Comparison of ENCODE assay signal across 9 cellular contexts in the genomic region with DNA sequence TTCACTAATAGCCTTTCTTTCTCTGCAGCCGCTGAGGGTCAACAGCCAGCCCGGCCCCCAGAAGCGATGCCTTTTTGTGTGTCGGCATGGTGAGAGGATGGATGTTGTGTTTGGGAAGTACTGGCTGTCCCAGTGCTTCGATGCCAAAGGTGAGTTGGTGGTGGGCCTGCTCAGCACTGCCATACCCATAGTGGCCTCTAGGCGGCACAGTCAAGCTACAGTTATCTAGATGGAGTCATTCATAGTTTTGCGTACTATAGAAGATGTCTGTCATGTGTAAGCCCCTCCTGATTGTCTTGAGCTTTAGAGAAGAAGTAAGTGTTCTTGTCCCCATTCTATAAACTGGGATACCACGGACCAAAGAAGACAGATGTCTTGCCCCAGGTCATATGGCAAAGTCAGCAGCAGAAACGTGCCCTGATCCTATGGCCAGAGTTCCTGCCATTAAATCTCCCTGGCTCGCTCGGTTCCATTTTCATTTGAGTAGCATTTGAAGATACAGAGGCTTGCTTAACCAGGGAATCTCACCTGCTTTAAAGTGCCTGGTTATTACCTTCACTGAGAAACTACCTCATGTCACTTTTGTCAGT. TPM values are rescaled to one million over a fixed set of nuclear protein-coding genes. Genes with fewer than 3 reads are reported as not detected.
DNase-seq lines count a peak whose midpoint lies in the region; ATAC-seq and TF ChIP-seq lines count a peak whose summit lies in the region.
"Had no signal": no experiment of that assay in that cellular context is flagged by ENCODE, and none has a peak within 500 bp of the region (broad histone marks: within the 10 kb centered on the region; RNA-seq: fewer than 3 reads in every experiment).

No MANE protein-coding gene starts in this region.

- no peak overlapping the region for H3K4me3 Mint-ChIP-seq in memory B cell
- H3K4me3 Mint-ChIP-seq: stimulated activated naive CD8-positive, alpha-beta T cell treated with anti-CD3 and anti-CD28 coated beads, Interleukin-15, Interleukin-2, amounts not matched to agents 100 ng/mL and 50 ng/mL, for 24 hours had no signal

- DNase-seq in BJ (ENCODE audit: low read depth) (no peak), LHCN-M2 (ENCODE audit: low read depth) (peak; percentile 23), memory B cell (ENCODE audit: low spot score in 2 of 2) (peak; percentile 69 to 73), mesenteric fat pad (ENCODE audit: low spot score) (no peak)
- DNase-seq in activated CD4-positive, CD25-positive, alpha-beta regulatory T cell (lab: John Stamatoyannopoulos, UW), result peak; percentile 21 to 60 (median 34)
- DNase-seq in central memory CD4-positive, alpha-beta T cell, result peak; percentile 33
- DNase-seq in stimulated activated CD8-positive, alpha-beta memory T cell treated with anti-CD3 and anti-CD28 coated beads, Interleukin-7, amount 100 ng/mL, for 48 hours (ENCODE audit: extremely low read depth in 1 of 2, low read depth in 1 of 2), result peak; percentile 22 to 53

- TF ChIP-seq CTCF in BJ (IDR thresholded peaks at IDR 0.05; ENCODE audit: insufficient read depth, low read depth, low read length), result peak; percentile 86

- peaks cover 10% of the 10 kb centered on the region for H3K36me3 ChIP-seq in BJ (ENCODE audit: control insufficient read depth, insufficient read depth, low read length)

- H3K4me1 Mint-ChIP-seq in memory B cell, result peaks cover 4% of the 10 kb centered on the region

- peak; percentile 85 for ATAC-seq in GM19372 (IDR thresholded peaks at IDR 0.05; ENCODE audit: low read depth, unreplicated experiment)
- ATAC-seq in memory B cell (ENCODE audit: low read depth), result peak; percentile 86

- H3K36me3 Mint-ChIP-seq in memory B cell, result peaks cover 2% of the 10 kb centered on the region

- CTCF ChIA-PET in BJ (lab: Yijun Ruan, JAX), result interaction anchor here (0.8 to 9.1 kb wide), 25 partner anchors 8 to 226 kb away, joined by 3 to 114 read pairs (median 4); no protein-coding TSS in a partner anchor

- H3K27me3 ChIP-seq in BJ (ENCODE audit: control insufficient read depth, insufficient read depth, low read length), result no peaks in the 10 kb centered on the region

- no peak overlapping the region for H3K27ac Mint-ChIP-seq in memory B cell
- H3K27ac Mint-ChIP-seq: stimulated activated naive CD8-positive, alpha-beta T cell treated with anti-CD3 and anti-CD28 coated beads, Interleukin-15, Interleukin-2, amounts not matched to agents 100 ng/mL and 50 ng/mL, for 24 hours had no signal

- POLR2A ChIA-PET in BJ (lab: Charles Lee), result no interaction called here

- no peaks in the 10 kb centered on the region for H3K9me3 Mint-ChIP-seq in memory B cell
- H3K9me3 Mint-ChIP-seq: stimulated activated naive CD8-positive, alpha-beta T cell treated with anti-CD3 and anti-CD28 coated beads, Interleukin-15, Interleukin-2, amounts not matched to agents 100 ng/mL and 50 ng/mL, for 24 hours had no signal

- H3K27me3 Mint-ChIP-seq in memory B cell, result no peaks in the 10 kb centered on the region
- H3K27me3 Mint-ChIP-seq: stimulated activated naive CD8-positive, alpha-beta T cell treated with anti-CD3 and anti-CD28 coated beads, Interleukin-15, Interleukin-2, amounts not matched to agents 100 ng/mL and 50 ng/mL, for 24 hours had no signal

- H3K4me3 ChIP-seq in BJ (ENCODE audit: low read depth, low read length), result no peak overlapping the region

RNA-seq across cellular contexts. Expression of a gene that starts 42.1 kb away (rescaled TPM):
- polyA plus RNA-seq in BJ (2011; rRNA removed), result not detected in 2 replicates
- polyA minus RNA-seq in BJ (2011; rRNA and poly(A)+ RNA removed), result not detected in 2 replicates
- not detected in 2 replicates for total RNA-seq in LHCN-M2 (2014; rRNA removed)
- polyA plus RNA-seq in LHCN-M2 (2012), result not detected
- not detected for total RNA-seq in mesenteric fat pad

Comparison
In these comparisons a context has a peak if more than half of its experiments do, and no peak if none do; other contexts are left out.
1. DNase-seq: peak in LHCN-M2 (single experiment), activated CD4-positive, CD25-positive, alpha-beta regulatory T cell (4 of 4), central memory CD4-positive, alpha-beta T cell (single experiment), memory B cell (2 of 2) and stimulated activated CD8-positive, alpha-beta memory T cell treated with anti-CD3 and anti-CD28 coated beads, Interleukin-7, amount 100 ng/mL, for 48 hours (2 of 2); none in BJ (single experiment) and mesenteric fat pad (single experiment).